In the genomic region with DNA sequence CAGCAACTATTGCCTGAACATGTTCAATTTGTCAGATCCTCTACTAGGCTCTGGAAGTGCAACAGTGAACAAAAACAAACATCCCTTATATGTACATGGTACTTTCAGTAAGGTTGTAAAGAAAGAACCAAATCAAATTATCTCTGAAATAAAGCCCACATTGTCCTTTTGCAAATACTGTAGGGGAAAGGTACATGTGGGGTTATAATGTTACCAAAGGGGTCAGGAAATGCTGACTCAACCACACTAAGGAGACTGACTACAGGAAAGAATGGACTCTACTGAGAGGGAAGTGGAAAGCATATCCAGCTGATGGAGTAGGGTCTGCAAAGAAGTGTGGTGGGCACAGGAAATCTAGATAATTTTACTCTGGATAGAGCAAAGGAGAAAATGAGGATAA, we compare ENCODE assay signal across 24 cellular contexts.
DNase-seq lines count a peak whose midpoint lies in the region; ATAC-seq and TF ChIP-seq lines count a peak whose summit lies in the region.
"Had no signal": no experiment of that assay in that cellular context is flagged by ENCODE, and none has a peak within 500 bp of the region (broad histone marks: within the 10 kb centered on the region; RNA-seq: fewer than 3 reads in every experiment).

No MANE protein-coding gene starts in this region.

- H3K4me3 ChIP-seq in fibroblast of mammary gland (ENCODE audit: control insufficient read depth, low read depth, low read length), result no peak overlapping the region
- H3K4me3 ChIP-seq: BLaER1, GM12878, SJCRH30 had no signal

- ATAC-seq in HG02970 (IDR thresholded peaks at IDR 0.05; ENCODE audit: low FRiP score, unreplicated experiment), result no peak
- ATAC-seq: GM12878, Right ventricle myocardium inferior, SK-N-SH treated with all-trans-retinoic acid at 6 μM for 48 hours had no signal

- DNase-seq in COLO829 (ENCODE audit: low spot score), result peak; percentile 62
- peak; percentile 64 for DNase-seq in HT1080 (ENCODE audit: low read depth)
- peak; percentile 30 for DNase-seq in NCI-H748 treated with DMSO at 0.1 percent for 48 hours (lab: John Stamatoyannopoulos, UW)
- peak; percentile 10 for DNase-seq in fibroblast of mammary gland (ENCODE audit: low read depth)
- DNase-seq in superior temporal gyrus (ENCODE audit: extremely low spot score), result no peak
- DNase-seq in SW480 (ENCODE audit: low spot score), result no peak
- no peak for DNase-seq in NCI-H1105 treated with DMSO at 0.1 percent for 48 hours (lab: John Stamatoyannopoulos, UW)
- DNase-seq: CD4-positive, CD25-positive, alpha-beta regulatory T cell; EL; GDM1; H7; MV-4-11; NCI-H1694 treated with DMSO at 0.1 percent for 48 hours; NCI-H2081; NCI-H2171; NCI-H226; NCI-H510A; NCI-H774; SJCRH30 had no signal

- TF ChIP-seq CTCF in fibroblast of mammary gland (conservative IDR thresholded peaks at IDR 0.05; ENCODE audit: control insufficient read depth, insufficient read depth, low read depth, low read length), result no peak

Comparison
In these comparisons a context has a peak if more than half of its experiments do, and no peak if none do; other contexts are left out.
1. DNase-seq: peak in COLO829 (single experiment), HT1080 (single experiment), NCI-H748 treated with DMSO at 0.1 percent for 48 hours (single experiment) and fibroblast of mammary gland (single experiment); none in superior temporal gyrus (single experiment), SW480 (single experiment) and NCI-H1105 treated with DMSO at 0.1 percent for 48 hours (single experiment).